Comparison of ENCODE assay signal across 1 cellular context in genomic region chr17:3963214-3964201, GRCh38.
TF ChIP-seq lines count a peak whose summit lies in the region.

No MANE protein-coding gene starts in this region.

TF ChIP-seq in H1, 55 proteins besides CTCF, POLR2A, EP300 and RAD21 (continued from another document):
- TF ChIP-seq CTBP2 (IDR thresholded peaks at IDR 0.05; ENCODE audit: borderline replicate concordance, insufficient read depth, insufficient read length, low read length) (no peak), EGR1 (IDR thresholded peaks at IDR 0.05; ENCODE audit: borderline replicate concordance, low read depth, low read length) (no peak), PHF8 (conservative IDR thresholded peaks at IDR 0.05; ENCODE audit: low read depth, low read length) (0 out of 2 replicates have a peak, but pooled peaks have one; percentile 6), TAF7 (optimal IDR thresholded peaks at IDR 0.05; ENCODE audit: borderline replicate concordance, low read depth, low read length) (no peak), SUZ12 (IDR thresholded peaks at IDR 0.05; ENCODE audit: low read length) (peak; percentile 71; the same call in 1 of the 2 replicates), RXRA (IDR thresholded peaks at IDR 0.05; ENCODE audit: insufficient read depth, low read depth, low read length) (no peak)
